14 cellular contexts compared by ENCODE assay signal in the genomic region with DNA sequence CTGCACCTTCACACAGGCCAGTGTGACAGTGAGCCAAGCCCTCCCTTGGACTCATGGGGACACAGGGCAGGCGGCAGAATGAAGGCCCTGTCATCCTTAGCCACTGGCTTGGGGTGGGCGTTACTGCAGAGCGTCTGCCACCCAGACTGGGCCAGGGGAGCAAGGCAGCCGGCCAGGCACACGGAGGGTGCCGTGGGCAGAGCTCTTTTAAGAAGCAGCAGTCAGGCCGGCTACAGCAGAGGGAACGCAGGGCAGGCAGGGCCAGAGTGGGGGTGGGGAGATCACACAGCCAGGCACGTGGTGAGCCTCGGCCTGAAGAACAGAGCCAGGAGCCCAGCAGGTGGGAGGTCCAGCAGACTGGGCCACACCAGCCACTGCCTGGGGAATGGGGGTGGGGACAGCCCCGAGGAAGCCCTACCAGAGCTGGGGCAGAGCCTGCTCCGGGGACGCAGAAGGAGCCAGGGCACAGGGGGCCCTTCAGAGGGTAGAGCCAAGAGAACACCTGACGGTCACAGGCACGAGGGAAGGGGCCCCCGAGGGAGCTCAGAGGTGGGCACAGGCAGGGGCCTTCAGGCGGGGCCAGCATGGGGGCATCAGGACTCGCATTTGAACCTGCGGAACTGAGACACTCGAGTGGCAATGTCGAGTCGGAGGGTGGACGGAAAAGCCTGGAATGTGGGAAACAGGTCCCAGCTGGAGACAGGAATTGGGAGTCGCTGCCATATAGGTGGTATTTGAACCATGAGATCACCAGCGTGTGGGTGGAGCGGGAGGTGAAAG. TPM values are rescaled to one million over a fixed set of nuclear protein-coding genes. Genes with fewer than 3 reads are reported as not detected.
DNase-seq lines count a peak whose midpoint lies in the region; TF ChIP-seq lines count a peak whose summit lies in the region.
"Had no signal": no experiment of that assay in that cellular context is flagged by ENCODE, and none has a peak within 500 bp of the region (broad histone marks: within the 10 kb centered on the region; RNA-seq: fewer than 3 reads in every experiment).

No MANE protein-coding gene starts in this region.

- no peak for TF ChIP-seq CTCF in neural crest cell (conservative IDR thresholded peaks at IDR 0.05)
- no peak for TF ChIP-seq CTCF in osteocyte (IDR thresholded peaks at IDR 0.05)

- intact Hi-C loops in head of caudate nucleus (cut with DNase I), result no loop called here

- H3K36me3 Mint-ChIP-seq in neural crest cell (ENCODE audit: low read depth), result no peaks in the 10 kb centered on the region
- no peaks in the 10 kb centered on the region for H3K36me3 Mint-ChIP-seq in osteocyte (ENCODE audit: unreplicated experiment)
- no peaks in the 10 kb centered on the region for H3K36me3 Mint-ChIP-seq in activated T-cell treated with anti-CD3 and anti-CD28 coated beads, Interleukin-2, amount 50 U/mL, for 24 hours (ENCODE audit: low read depth)

- H3K4me3 Mint-ChIP-seq in neural crest cell (no peak overlapping the region), osteocyte (ENCODE audit: unreplicated experiment) (no peak overlapping the region)
- H3K4me3 Mint-ChIP-seq in activated T-cell treated with anti-CD3 and anti-CD28 coated beads, Interleukin-2, amount 50 U/mL, for 24 hours, result no peak overlapping the region
- H3K4me3 Mint-ChIP-seq: B cell had no signal

- H3K4me1 Mint-ChIP-seq in neural crest cell (peaks cover 19% of the 10 kb centered on the region), osteocyte (ENCODE audit: unreplicated experiment) (peaks cover 5% of the 10 kb centered on the region)
- H3K4me1 Mint-ChIP-seq in activated T-cell treated with anti-CD3 and anti-CD28 coated beads, Interleukin-2, amount 50 U/mL, for 24 hours (ENCODE audit: low read depth), result peaks cover 2% of the 10 kb centered on the region

- H3K27me3 Mint-ChIP-seq in neural crest cell (ENCODE audit: low read depth) (peaks cover 2% of the 10 kb centered on the region), osteocyte (ENCODE audit: unreplicated experiment) (peaks cover 16% of the 10 kb centered on the region)
- H3K27me3 Mint-ChIP-seq in activated T-cell treated with anti-CD3 and anti-CD28 coated beads, Interleukin-2, amount 50 U/mL, for 24 hours, result no peaks in the 10 kb centered on the region

- peak overlapping the region; percentile 88 for H3K27ac Mint-ChIP-seq in neural crest cell (ENCODE audit: unreplicated experiment)
- no peak overlapping the region for H3K27ac Mint-ChIP-seq in osteocyte (ENCODE audit: unreplicated experiment)
- H3K27ac Mint-ChIP-seq in activated T-cell treated with anti-CD3 and anti-CD28 coated beads, Interleukin-2, amount 50 U/mL, for 24 hours, result no peak overlapping the region
- H3K27ac Mint-ChIP-seq: B cell had no signal

- DNase-seq in COLO668 (lab: John Stamatoyannopoulos, UW; ENCODE audit: unreplicated experiment), result peak; percentile 57
- peak; percentile 36 to 75 for DNase-seq in SHP77 (lab: John Stamatoyannopoulos, UW)
- peak in 27 of 42 donors; percentile 3 to 86 (median 54) for DNase-seq in head of caudate nucleus
- no peak for DNase-seq in neural crest cell (ENCODE audit: low read depth, low spot score)
- DNase-seq in osteocyte (ENCODE audit: extremely low spot score, unreplicated experiment), result no peak
- DNase-seq in SW 1271 (lab: John Stamatoyannopoulos, UW), result no peak
- no peak for DNase-seq in NCI-H446 treated with DMSO at 0.1 percent for 48 hours (lab: John Stamatoyannopoulos, UW)
- no peak for DNase-seq in activated T-cell treated with anti-CD3 and anti-CD28 coated beads, Interleukin-2, amount 50 U/mL, for 24 hours
- DNase-seq: cortex of kidney, EL, NCI-H2171 treated with DMSO at 0.1 percent for 48 hours, RPMI8226, stomach had no signal

- H3K9me3 Mint-ChIP-seq in neural crest cell (no peaks in the 10 kb centered on the region), osteocyte (ENCODE audit: unreplicated experiment) (peaks cover 7% of the 10 kb centered on the region)
- no peaks in the 10 kb centered on the region for H3K9me3 Mint-ChIP-seq in activated T-cell treated with anti-CD3 and anti-CD28 coated beads, Interleukin-2, amount 50 U/mL, for 24 hours

RNA-seq across cellular contexts. Expression of gene STK32C, which starts 14.1 kb away (rescaled TPM):
- total RNA-seq in neural crest cell, result 19.6 and 21.9 TPM in 2 replicates
- 15.7 and 17.3 TPM in 2 replicates for total RNA-seq in osteocyte

RNA-seq across cellular contexts. Expression of gene LRRC27, which starts 38.4 kb away (rescaled TPM):
- total RNA-seq in neural crest cell (18.3 and 21.9 TPM in 2 replicates), osteocyte (17.9 and 18.9 TPM in 2 replicates)

Comparison
In these comparisons a context has a peak if more than half of its experiments do, and no peak if none do; other contexts are left out.
1. DNase-seq: peak in COLO668 (single experiment), SHP77 (2 of 2) and head of caudate nucleus (27 of 42); none in neural crest cell (single experiment), osteocyte (single experiment), SW 1271 (0 of 2), NCI-H446 treated with DMSO at 0.1 percent for 48 hours (single experiment) and activated T-cell treated with anti-CD3 and anti-CD28 coated beads, Interleukin-2, amount 50 U/mL, for 24 hours (single experiment).